Comparison of ENCODE assay signal across 1 cellular context in the genomic region with DNA sequence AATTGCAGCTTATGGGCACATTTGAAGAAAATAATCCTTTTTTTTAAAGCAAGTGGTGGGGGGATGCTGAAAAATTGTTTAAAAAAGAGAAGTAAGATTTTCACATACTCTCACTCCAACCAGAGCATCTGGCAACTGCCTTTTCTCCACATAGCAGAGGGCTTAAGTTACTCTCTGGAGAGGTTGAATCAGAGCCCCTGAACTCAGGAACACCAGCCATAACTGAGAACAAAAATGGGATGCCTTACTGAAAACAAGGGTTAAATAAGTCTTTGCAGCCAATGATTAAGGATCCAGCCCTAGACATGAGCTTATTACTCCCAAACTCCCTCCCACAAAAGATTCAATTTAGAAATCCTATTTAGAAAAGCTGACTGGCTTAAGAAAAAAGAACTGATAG.
TF ChIP-seq lines count a peak whose summit lies in the region.

No MANE protein-coding gene starts in this region.

TF ChIP-seq in GM12878, 131 proteins besides CTCF, POLR2A, EP300 and RAD21 (continued from another document):
- TF ChIP-seq, protein P1, sequence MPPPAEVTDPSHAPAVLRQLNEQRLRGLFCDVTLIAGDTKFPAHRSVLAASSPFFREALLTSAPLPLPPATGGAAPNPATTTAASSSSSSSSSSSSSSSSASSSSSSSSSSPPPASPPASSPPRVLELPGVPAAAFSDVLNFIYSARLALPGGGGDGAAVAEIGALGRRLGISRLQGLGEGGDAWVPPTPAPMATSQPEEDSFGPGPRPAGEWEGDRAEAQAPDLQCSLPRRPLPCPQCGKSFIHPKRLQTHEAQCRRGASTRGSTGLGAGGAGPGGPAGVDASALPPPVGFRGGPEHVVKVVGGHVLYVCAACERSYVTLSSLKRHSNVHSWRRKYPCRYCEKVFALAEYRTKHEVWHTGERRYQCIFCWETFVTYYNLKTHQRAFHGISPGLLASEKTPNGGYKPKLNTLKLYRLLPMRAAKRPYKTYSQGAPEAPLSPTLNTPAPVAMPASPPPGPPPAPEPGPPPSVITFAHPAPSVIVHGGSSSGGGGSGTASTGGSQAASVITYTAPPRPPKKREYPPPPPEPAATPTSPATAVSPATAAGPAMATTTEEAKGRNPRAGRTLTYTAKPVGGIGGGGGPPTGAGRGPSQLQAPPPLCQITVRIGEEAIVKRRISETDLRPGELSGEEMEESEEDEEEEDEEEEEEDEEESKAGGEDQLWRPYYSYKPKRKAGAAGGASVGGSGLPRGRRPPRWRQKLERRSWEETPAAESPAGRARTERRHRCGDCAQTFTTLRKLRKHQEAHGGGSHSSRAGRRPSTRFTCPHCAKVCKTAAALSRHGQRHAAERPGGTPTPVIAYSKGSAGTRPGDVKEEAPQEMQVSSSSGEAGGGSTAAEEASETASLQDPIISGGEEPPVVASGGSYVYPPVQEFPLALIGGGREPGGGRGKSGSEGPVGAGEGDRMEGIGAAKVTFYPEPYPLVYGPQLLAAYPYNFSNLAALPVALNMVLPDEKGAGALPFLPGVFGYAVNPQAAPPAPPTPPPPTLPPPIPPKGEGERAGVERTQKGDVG (CRISPR knock-in tag; IDR thresholded peaks at IDR 0.05), result no peak
